ENCODE assay signal across 19 cellular contexts in genomic region chr3:52881834-52882233, GRCh38. TPM values are rescaled to one million over a fixed set of nuclear protein-coding genes. Genes with fewer than 3 reads are reported as not detected.
A peak's percentile ranks its signal among the peaks of the same experiment; 100 is the strongest.
DNase-seq lines count a peak whose midpoint lies in the region; ATAC-seq and TF ChIP-seq lines count a peak whose summit lies in the region.
"Had no signal": no experiment of that assay in that cellular context is flagged by ENCODE, and none has a peak within 500 bp of the region (broad histone marks: within the 10 kb centered on the region; RNA-seq: fewer than 3 reads in every experiment).

No MANE protein-coding gene starts in this region.

- no TSS peak for BruUV-seq in IMR-90 (replicated peaks; lab: Mats Ljungman, UMichigan)

- H3K18ac ChIP-seq in IMR-90 (ENCODE audit: low read depth, low read length): no peak overlapping the region

- peak overlapping the region; percentile 48 to 49; a peak in 2 of 4 replicates for H4K8ac ChIP-seq in IMR-90 (ENCODE audit: low read depth in 2 of 2, low read length in 2 of 2)

- H3K27me3 Mint-ChIP-seq in neural crest cell (ENCODE audit: low read depth): no peaks in the 10 kb centered on the region

- peak; percentile 96 for ATAC-seq in IMR-90 (ENCODE audit: low read depth)
- ATAC-seq in left lobe of liver: no peak
- ATAC-seq: A549; CD8-positive, alpha-beta T cell; HepG2 had no signal

- H3K4me1 Mint-ChIP-seq in neural crest cell: peaks cover 4% of the 10 kb centered on the region

- CTCF ChIA-PET in IMR-90 (lab: Yijun Ruan, JAX): interaction anchor here (0.8 to 1.5 kb wide), 3 partner anchors 8 to 12 kb away, joined by 3 read pairs; no protein-coding TSS in a partner anchor

- peaks cover 12 to 54% of the 10 kb centered on the region in 2 experiments for H3K79me1 ChIP-seq in IMR-90 (ENCODE audit: low read depth in 1 of 2, low read length in 2 of 2)

- TF ChIP-seq RAD21 in IMR-90 (IDR thresholded peaks at IDR 0.05; ENCODE audit: low read length): no peak

- H3K27me3 ChIP-seq in IMR-90 (ENCODE audit: control insufficient read depth, insufficient read depth, low read length): no peaks in the 10 kb centered on the region
- no peaks in the 10 kb centered on the region for H3K27me3 ChIP-seq in dorsolateral prefrontal cortex
- H3K27me3 ChIP-seq: BE2C had no signal

- peak overlapping the region; percentile 32 for H2AFZ ChIP-seq in IMR-90 (replicated peaks; ENCODE audit: low read length, poor library complexity)

- H3K9me3 Mint-ChIP-seq in neural crest cell: no peaks in the 10 kb centered on the region
- H3K9me3 Mint-ChIP-seq: CD8-positive, alpha-beta T cell had no signal

- dilution Hi-C loops in IMR-90 (cut with HindIII; ENCODE audit: low sequenced_read_pairs, unreplicated experiment): no loop called here

- H2BK20ac ChIP-seq in IMR-90 (ENCODE audit: low read depth, low read length): no peak overlapping the region

- no peak overlapping the region for H3K23ac ChIP-seq in IMR-90 (ENCODE audit: low read depth, low read length)

- POLR2A ChIA-PET in IMR-90 (lab: Charles Lee; ENCODE audit: unreplicated experiment): no interaction called here

- H3K36me3 Mint-ChIP-seq in neural crest cell (ENCODE audit: low read depth): peaks cover 22% of the 10 kb centered on the region

- intact Hi-C loops in IMR-90 (cut with micrococcal nuclease) (no loop called here), dorsolateral prefrontal cortex (cut with DNase I) (no loop called here)

- WGBS in IMR-90 (ENCODE audit: extremely low coverage in 2 of 2, insufficient read length in 1 of 2), 2 experiments: 5% methylated on average over 3 of the region's 4 CpGs; no CpG with 5 or more reads in 1 of the 2 experiments

- peaks cover 5% of the 10 kb centered on the region for H3K4me1 ChIP-seq in IMR-90 (ENCODE audit: control insufficient read depth, insufficient read depth, low read length)
- H3K4me1 ChIP-seq: A549, BE2C had no signal

- H3K14ac ChIP-seq in IMR-90 (replicated peaks; ENCODE audit: low read depth, low read length): no peak overlapping the region

- no peak overlapping the region for H2BK5ac ChIP-seq in IMR-90 (ENCODE audit: low read depth, low read length, poor library complexity, severe bottlenecking)

- H3K9me3 ChIP-seq in IMR-90 (ENCODE audit: control insufficient read depth, insufficient read depth, low read length): no peaks in the 10 kb centered on the region
- H3K9me3 ChIP-seq: A549, BE2C had no signal

- no peak overlapping the region for H3K56ac ChIP-seq in IMR-90 (ENCODE audit: extremely low read depth, insufficient read depth, low read length)

- H2AK5ac ChIP-seq in IMR-90 (ENCODE audit: low read depth, low read length): no peak overlapping the region; the same call in 1 of the 2 replicates

- no peak for TF ChIP-seq POLR2A in IMR-90 (IDR thresholded peaks at IDR 0.05; ENCODE audit: low read depth, low read length)

- H3K4me3 Mint-ChIP-seq in neural crest cell: no peak overlapping the region
- H3K4me3 Mint-ChIP-seq: CD8-positive, alpha-beta T cell had no signal

- DNase-seq in DMS79 treated with DMSO at 0.1 percent for 48 hours (lab: John Stamatoyannopoulos, UW): peak; percentile 59
- DNase-seq in IMR-90: peak; percentile 67
- DNase-seq in left lobe of liver (ENCODE audit: low spot score): peak; percentile 30
- no peak for DNase-seq in neural crest cell (ENCODE audit: low read depth, low spot score)
- no peak for DNase-seq in dorsolateral prefrontal cortex
- DNase-seq in ecto neural progenitor cell (ENCODE audit: low spot score): no peak
- no peak for DNase-seq in NCI-H226
- DNase-seq in Kasumi-1 (lab: John Stamatoyannopoulos, UW): no peak
- DNase-seq: BE2C; CD8-positive, alpha-beta T cell; COR-L47; DMS153; GF-D8; HCEC 1CT had no signal

- peaks cover 5% of the 10 kb centered on the region; the same call in 1 of the 2 replicates for H3K9me1 ChIP-seq in IMR-90 (ENCODE audit: insufficient read depth, low read length)

- H3K36me3 ChIP-seq in IMR-90 (ENCODE audit: control insufficient read depth, insufficient read depth, low read length): peaks cover 5% of the 10 kb centered on the region; the same call in 1 of the 2 replicates
- H3K36me3 ChIP-seq: BE2C had no signal

- no peak overlapping the region for H2BK120ac ChIP-seq in IMR-90 (ENCODE audit: low read depth, low read length)

- in situ Hi-C loops in IMR-90 (cut with MboI; ENCODE audit: low sequenced_read_pairs): no loop called here

- peak overlapping the region; percentile 19 for H3K27ac Mint-ChIP-seq in neural crest cell (ENCODE audit: unreplicated experiment)
- H3K27ac Mint-ChIP-seq: CD8-positive, alpha-beta T cell had no signal

- no peak overlapping the region for H2BK15ac ChIP-seq in IMR-90 (ENCODE audit: low read depth, low read length)

- no peaks in the 10 kb centered on the region for H4K20me1 ChIP-seq in IMR-90 (ENCODE audit: insufficient read depth, low read length)

- H3K27ac ChIP-seq in IMR-90 (ENCODE audit: insufficient read depth, low read length) (peak overlapping the region; percentile 45; the same call in 1 of the 2 replicates), dorsolateral prefrontal cortex (no peak overlapping the region)
- H3K27ac ChIP-seq: A549, C4-2B had no signal

- H3K4me3 ChIP-seq in IMR-90 (ENCODE audit: insufficient read depth, low read depth, low read length) (no peak overlapping the region), dorsolateral prefrontal cortex (no peak overlapping the region)
- H3K4me3 ChIP-seq: A549 had no signal

- H3K4me2 ChIP-seq in IMR-90 (ENCODE audit: low read depth, low read length): no peak overlapping the region
- H3K4me2 ChIP-seq: A549 had no signal

- H4K5ac ChIP-seq in IMR-90 (ENCODE audit: low read depth, low read length): peak overlapping the region; percentile 27; the same call in 1 of the 2 replicates

- H3K9ac ChIP-seq in IMR-90 (ENCODE audit: low read depth, low read length): no peak overlapping the region

- H4K91ac ChIP-seq in IMR-90 (ENCODE audit: insufficient read depth, low read depth, low read length): no peak overlapping the region

- 0 out of 2 replicates have a peak overlapping the region, but pooled peaks have one; percentile 45 for H3K4ac ChIP-seq in IMR-90 (ENCODE audit: low read depth, low read length)

- TF ChIP-seq CTCF in IMR-90 (conservative IDR thresholded peaks at IDR 0.05; ENCODE audit: low read depth, low read length) (no peak), neural crest cell (conservative IDR thresholded peaks at IDR 0.05) (no peak), dorsolateral prefrontal cortex (IDR thresholded peaks at IDR 0.05 in 54 of 56, conservative IDR thresholded peaks at IDR 0.05 in 2 of 56; ENCODE audit: low read depth in 1 of 56, partially characterized antibody in 56 of 56) (no peak)

- H2AK9ac ChIP-seq in IMR-90 (replicated peaks; ENCODE audit: low read depth, low read length, poor library complexity): no peak overlapping the region

TF ChIP-seq in IMR-90, 13 proteins besides CTCF, POLR2A, EP300 and RAD21:
- TF ChIP-seq CEBPB (IDR thresholded peaks at IDR 0.05; ENCODE audit: low read depth, low read length): no peak

RNA-seq across cellular contexts. Expression of gene STIMATE, which starts 15.5 kb away (rescaled TPM):
- total RNA-seq in IMR-90 (2012; rRNA removed): 7.5 and 10.6 TPM in 2 replicates
- 17.8 and 19.4 TPM in 2 replicates for polyA plus RNA-seq in IMR-90 (2012; rRNA removed)
- 12.5 and 37.8 TPM in 2 replicates for polyA plus RNA-seq in IMR-90 (2012; cell fraction: cytosol; rRNA removed)
- 22.4 and 23.4 TPM in 2 replicates for polyA plus RNA-seq in IMR-90 (2012; cell fraction: nucleus; rRNA removed; ENCODE audit: low replicate concordance)
- total RNA-seq in left lobe of liver: 36.4 TPM
- 20.3 and 21.3 TPM in 2 replicates for total RNA-seq in neural crest cell
- total RNA-seq in dorsolateral prefrontal cortex: 10 to 100 TPM in 119 of 120 experiments, 1 to 10 TPM in 1; 9.2 to 40.0 (median 20.3) TPM

RNA-seq across cellular contexts. Expression of gene MUSTN1, which starts 47.0 kb away (rescaled TPM):
- total RNA-seq in IMR-90 (2012; rRNA removed) (not detected in 2 replicates), left lobe of liver (0.38 TPM), neural crest cell (3.4 and 4.1 TPM in 2 replicates), dorsolateral prefrontal cortex (10 to 100 TPM in 67 of 120 experiments, 1 to 10 TPM in 52, not detected in 1; 1.4 to 71.5 (median 11.1) TPM)
- polyA plus RNA-seq in IMR-90 (2012; rRNA removed): not detected in 2 replicates
- polyA plus RNA-seq in IMR-90 (2012; cell fraction: cytosol; rRNA removed): 0.25 and 0.32 TPM in 2 replicates
- 5.7 and 7.9 TPM in 2 replicates for polyA plus RNA-seq in IMR-90 (2012; cell fraction: nucleus; rRNA removed; ENCODE audit: low replicate concordance)
- total RNA-seq: H4 had no signal
- polyA plus RNA-seq: A549, AG04450 had no signal

RNA-seq across cellular contexts. Expression of gene ITIH4, which starts 51.4 kb away (rescaled TPM):
- 0.28 and 0.36 TPM in 2 replicates for total RNA-seq in IMR-90 (2012; rRNA removed)
- 0.26 and 0.67 TPM in 2 replicates for polyA plus RNA-seq in IMR-90 (2012; rRNA removed)
- polyA plus RNA-seq in IMR-90 (2012; cell fraction: cytosol; rRNA removed): 0.02 and 0.09 TPM in 2 replicates
- 5.8 and 6.1 TPM in 2 replicates for polyA plus RNA-seq in IMR-90 (2012; cell fraction: nucleus; rRNA removed; ENCODE audit: low replicate concordance)
- 4,358 TPM for total RNA-seq in left lobe of liver
- 6.3 and 8.6 TPM in 2 replicates for total RNA-seq in neural crest cell
- 10 to 100 TPM in 118 of 120 experiments, 1 to 10 TPM in 2; 7.8 to 39.5 (median 18.8) TPM for total RNA-seq in dorsolateral prefrontal cortex

Comparison
In these comparisons a context has a peak if more than half of its experiments do, and no peak if none do; other contexts are left out.
1. DNase-seq: peak in DMS79 treated with DMSO at 0.1 percent for 48 hours (single experiment), IMR-90 (single experiment) and left lobe of liver (single experiment); none in neural crest cell (single experiment), dorsolateral prefrontal cortex (0 of 10), ecto neural progenitor cell (single experiment), NCI-H226 (single experiment) and Kasumi-1 (0 of 2).
2. RNA of gene ITIH4, which starts 51.4 kb away (total RNA-seq): 4,358 TPM in left lobe of liver (single experiment); 7.8 to 39.5 TPM in dorsolateral prefrontal cortex, 6.3 to 8.6 TPM in neural crest cell and 0.28 to 0.36 TPM in IMR-90; every median in the first group is over 100 times any median in the second.